In the genomic region with DNA sequence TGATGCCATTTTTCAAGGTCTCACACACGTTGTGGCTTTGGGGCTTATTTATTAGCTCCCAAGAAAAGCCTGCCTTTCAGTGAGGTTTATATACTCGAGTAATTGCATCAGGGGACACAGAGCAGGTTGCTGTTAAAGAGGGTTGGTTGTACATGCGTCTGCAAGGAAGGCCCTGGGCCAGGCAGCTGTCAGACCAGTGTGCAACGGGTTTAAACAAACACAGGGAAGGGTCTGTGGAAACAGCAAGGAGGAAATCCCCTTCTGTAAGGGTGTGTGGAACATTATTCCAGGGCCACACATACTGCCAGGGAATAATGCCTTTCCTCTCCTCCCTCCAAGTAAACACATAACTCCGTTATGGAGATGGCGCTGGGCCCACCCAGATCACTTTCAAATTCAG, we compare ENCODE assay signal across 20 cellular contexts. TPM values are rescaled to one million over a fixed set of nuclear protein-coding genes. Genes with fewer than 3 reads are reported as not detected.
DNase-seq lines count a peak whose midpoint lies in the region; ATAC-seq and TF ChIP-seq lines count a peak whose summit lies in the region.
"Had no signal": no experiment of that assay in that cellular context is flagged by ENCODE, and none has a peak within 500 bp of the region (broad histone marks: within the 10 kb centered on the region; RNA-seq: fewer than 3 reads in every experiment).

No MANE protein-coding gene starts in this region.

- peaks cover 9% of the 10 kb centered on the region for H3K9me3 ChIP-seq in left ventricle myocardium inferior (replicated peaks)
- H3K9me3 ChIP-seq in body of pancreas, result peaks cover 0 to 5% (median 0%) of the 10 kb centered on the region in 3 donors
- H3K9me3 ChIP-seq: adrenal gland, prostate gland, vagina had no signal

- H3K4me3 Mint-ChIP-seq in nephron progenitor cell (peak overlapping the region; percentile 80), type B pancreatic cell (no peak overlapping the region)
- H3K4me3 Mint-ChIP-seq: central memory CD8-positive, alpha-beta T cell had no signal

- intact Hi-C loops in left ventricle myocardium inferior (cut with micrococcal nuclease) (no loop called here), Right ventricle myocardium superior (cut with DNase I) (no loop called here), body of pancreas (cut with DNase I) (no loop called here)

- peaks cover 34% of the 10 kb centered on the region for H3K4me1 Mint-ChIP-seq in nephron progenitor cell
- peaks cover 32% of the 10 kb centered on the region for H3K4me1 Mint-ChIP-seq in type B pancreatic cell (ENCODE audit: unreplicated experiment)

- H3K9me3 Mint-ChIP-seq in nephron progenitor cell (peaks cover 4% of the 10 kb centered on the region), type B pancreatic cell (no peaks in the 10 kb centered on the region)
- H3K9me3 Mint-ChIP-seq: central memory CD8-positive, alpha-beta T cell had no signal

- TF ChIP-seq POLR2A in body of pancreas (IDR thresholded peaks at IDR 0.05), result no peak

- H3K27me3 Mint-ChIP-seq in nephron progenitor cell (ENCODE audit: low read depth, poor library complexity) (peaks cover 61% of the 10 kb centered on the region), type B pancreatic cell (peaks cover 58% of the 10 kb centered on the region)

- H3K27ac ChIP-seq in left ventricle myocardium inferior (replicated peaks) (peak overlapping the region; percentile 65), body of pancreas (peak overlapping the region in 3 of 4 donors; percentile 83 to 90 (median 88))

- H3K27me3 ChIP-seq in left ventricle myocardium inferior (ENCODE audit: low read depth), result peaks cover 95% of the 10 kb centered on the region
- H3K27me3 ChIP-seq in body of pancreas, result peaks cover 0 to 5% of the 10 kb centered on the region in 2 donors
- H3K27me3 ChIP-seq: adrenal gland, vagina had no signal

- 25 to 30% methylated on average over 6 of the region's 6 CpGs for WGBS in body of pancreas, 2 donors

- H3K4me3 ChIP-seq in left ventricle myocardium inferior, result no peak overlapping the region
- no peak overlapping the region for H3K4me3 ChIP-seq in body of pancreas
- H3K4me3 ChIP-seq: prostate gland had no signal

- TF ChIP-seq CTCF in left ventricle myocardium inferior (IDR thresholded peaks at IDR 0.05; ENCODE audit: borderline replicate concordance) (no peak), body of pancreas (IDR thresholded peaks at IDR 0.05) (no peak), nephron progenitor cell (IDR thresholded peaks at IDR 0.05) (no peak), type B pancreatic cell (conservative IDR thresholded peaks at IDR 0.05) (no peak)

- no peak for DNase-seq in left ventricle myocardium inferior
- DNase-seq in Right ventricle myocardium superior, result no peak
- DNase-seq in body of pancreas, result peak in 2 of 4 donors; percentile 17 to 19
- DNase-seq in nephron progenitor cell, result no peak
- no peak for DNase-seq in type B pancreatic cell (ENCODE audit: extremely low spot score, unreplicated experiment)
- DNase-seq in NCI-H1417 treated with DMSO at 0.1 percent for 48 hours (lab: John Stamatoyannopoulos, UW), result no peak
- DNase-seq in left lobe of liver (ENCODE audit: low spot score), result no peak
- DNase-seq: activated CD4-positive, alpha-beta T cell treated with anti-CD3 and anti-CD28 coated beads for 4 hours; activated effector memory CD4-positive, alpha-beta T cell treated with Interleukin-2 at 50 U/mL for 16 hours; CD4-positive, CD25-positive, alpha-beta regulatory T cell; effector CD4-positive, alpha-beta T cell; NCI-H2029; NCI-H524; stimulated activated naive CD8-positive, alpha-beta T cell treated with anti-CD3 and anti-CD28 coated beads, Interleukin-15, Interleukin-2, amounts not matched to agents 100 U/mL and 50 U/mL, for 24 hours had no signal

- ATAC-seq in Right ventricle myocardium superior (ENCODE audit: poor library complexity), result no peak
- no peak for ATAC-seq in body of pancreas
- ATAC-seq in GM21619 (IDR thresholded peaks at IDR 0.05; ENCODE audit: unreplicated experiment), result no peak
- ATAC-seq in left lobe of liver, result no peak
- ATAC-seq: A549; stimulated activated naive CD8-positive, alpha-beta T cell treated with anti-CD3 and anti-CD28 coated beads, Interleukin-15, Interleukin-2, amounts not matched to agents 100 U/mL and 50 U/mL, for 24 hours had no signal

- H3K4me1 ChIP-seq in left ventricle myocardium inferior (peaks cover 37% of the 10 kb centered on the region), body of pancreas (peaks cover 31% of the 10 kb centered on the region)

- H3K36me3 Mint-ChIP-seq in nephron progenitor cell (ENCODE audit: low read depth), result no peaks in the 10 kb centered on the region
- no peaks in the 10 kb centered on the region for H3K36me3 Mint-ChIP-seq in type B pancreatic cell
- H3K36me3 Mint-ChIP-seq: CD4-positive, CD25-positive, alpha-beta regulatory T cell had no signal

- H3K36me3 ChIP-seq in left ventricle myocardium inferior (no peaks in the 10 kb centered on the region), body of pancreas (replicated peaks in 1 of 2; ENCODE audit: insufficient read depth in 1 of 2, low read depth in 2 of 2) (no peaks in the 10 kb centered on the region)
- H3K36me3 ChIP-seq: adrenal gland, prostate gland, vagina had no signal

- H3K27ac Mint-ChIP-seq in nephron progenitor cell, result no peak overlapping the region
- H3K27ac Mint-ChIP-seq in type B pancreatic cell, result peak overlapping the region; percentile 92
- H3K27ac Mint-ChIP-seq: CD4-positive, CD25-positive, alpha-beta regulatory T cell had no signal

RNA-seq across cellular contexts. Expression of a gene that starts 1.7 kb away (rescaled TPM):
- total RNA-seq in left ventricle myocardium inferior (4.5 TPM), Right ventricle myocardium superior (3.0 TPM), body of pancreas (10 to 100 TPM; 18.5 to 21.5 TPM), type B pancreatic cell (ENCODE audit: low replicate concordance) (22.9 and 56.2 TPM in 2 replicates), left lobe of liver (12.8 TPM)
